ENCODE assay signal across 15 cellular contexts in the genomic region with DNA sequence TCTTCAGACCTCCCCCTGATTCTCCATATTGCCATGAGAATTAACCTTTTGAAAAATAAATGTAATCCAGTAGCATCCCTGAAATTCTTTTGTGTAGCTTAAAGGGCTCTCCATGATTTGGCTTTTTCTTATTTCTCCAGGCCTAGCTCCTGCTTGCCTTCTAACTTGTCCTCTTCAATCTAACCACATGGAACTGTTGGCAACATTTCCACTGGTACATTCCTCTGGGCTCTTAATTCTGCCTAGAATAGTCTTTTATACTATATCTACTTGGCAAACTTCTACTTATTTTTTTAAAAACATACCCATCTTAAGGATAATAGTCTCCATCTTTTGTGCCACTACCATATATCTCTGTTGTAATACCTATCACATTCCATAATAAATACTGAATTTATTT. TPM values are rescaled to one million over a fixed set of nuclear protein-coding genes. Genes with fewer than 3 reads are reported as not detected.
DNase-seq lines count a peak whose midpoint lies in the region; ATAC-seq and TF ChIP-seq lines count a peak whose summit lies in the region.
"Had no signal": no experiment of that assay in that cellular context is flagged by ENCODE, and none has a peak within 500 bp of the region (broad histone marks: within the 10 kb centered on the region; RNA-seq: fewer than 3 reads in every experiment).

No MANE protein-coding gene starts in this region.

- H3K4me3 ChIP-seq in astrocyte of the cerebellum (ENCODE audit: low read depth, low read length), result no peak overlapping the region
- H3K4me3 ChIP-seq in coronary artery, result no peak overlapping the region

- H3K27ac ChIP-seq in coronary artery, result no peak overlapping the region
- H3K27ac ChIP-seq: C4-2B had no signal

- in situ Hi-C loops in astrocyte of the cerebellum (cut with HindIII; ENCODE audit: low sequenced_read_pairs), result no loop called here

- TF ChIP-seq CTCF in astrocyte of the cerebellum (IDR thresholded peaks at IDR 0.05; ENCODE audit: low read depth, low read length, missing control alignments) (no peak), coronary artery (IDR thresholded peaks at IDR 0.05) (no peak)

- DNase-seq in EH (ENCODE audit: low read depth) (peak; percentile 13), astrocyte of the cerebellum (ENCODE audit: low read depth) (peak; percentile 11), fibroblast of peridontal ligament (ENCODE audit: extremely low read depth) (peak; percentile 71), myocyte (ENCODE audit: low read depth) (peak; percentile 6), SHP77 treated with DMSO at 0.1 percent for 48 hours (lab: John Stamatoyannopoulos, UW) (no peak), coronary artery (ENCODE audit: low spot score) (no peak), SKM-1 treated with dmso at 0.1 percent for 144 hours (lab: John Stamatoyannopoulos, UW; ENCODE audit: unreplicated experiment) (no peak)
- DNase-seq: ACHN; BE2C; CD4-positive, alpha-beta memory T cell; DMS79; EL had no signal

- no peak for ATAC-seq in HG03108 (IDR thresholded peaks at IDR 0.05; ENCODE audit: unreplicated experiment)
- ATAC-seq: HCT116 had no signal

RNA-seq across cellular contexts. Expression of a gene that starts 54.1 kb away (rescaled TPM):
- 62.6 and 64.2 TPM in 2 replicates for total RNA-seq in myocyte
- polyA plus RNA-seq in myocyte (2012), result 30.4 TPM

Comparison
In these comparisons a context has a peak if more than half of its experiments do, and no peak if none do; other contexts are left out.
1. DNase-seq: peak in EH (single experiment), astrocyte of the cerebellum (single experiment), fibroblast of peridontal ligament (single experiment) and myocyte (single experiment); none in SHP77 treated with DMSO at 0.1 percent for 48 hours (single experiment), coronary artery (single experiment) and SKM-1 treated with dmso at 0.1 percent for 144 hours (single experiment).